Comparison of ENCODE assay signal across 9 cellular contexts in the genomic region with DNA sequence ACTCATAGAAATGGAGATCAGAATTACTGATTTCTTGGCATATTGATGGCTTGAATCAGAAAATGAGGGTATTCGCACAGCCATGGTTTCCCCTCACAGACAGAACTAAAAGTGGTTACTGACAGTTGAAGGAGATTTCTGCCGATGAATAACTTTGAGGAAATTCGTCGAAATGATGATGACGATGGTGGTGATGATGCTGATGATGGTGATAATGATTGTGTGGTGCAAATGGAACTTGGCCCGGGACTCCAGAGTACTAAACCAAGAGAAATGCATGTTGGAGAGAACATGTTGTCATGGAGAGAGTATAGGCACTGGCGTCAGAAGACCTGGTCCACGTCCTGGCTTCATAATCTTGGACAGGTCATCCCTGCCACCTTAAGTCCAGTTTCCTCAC.
"Had no signal": no experiment of that assay in that cellular context is flagged by ENCODE, and none has a peak within 500 bp of the region (broad histone marks: within the 10 kb centered on the region; RNA-seq: fewer than 3 reads in every experiment).

No MANE protein-coding gene starts in this region.

- H3K9me3 Mint-ChIP-seq: HFFc6 had no signal

- DNase-seq: H9, HCEC 1CT, HFFc6, KBM-7 had no signal

- FAIRE-seq: H1, H54 had no signal

- H3K4me3 Mint-ChIP-seq: GM23338, H9, HFFc6, IgD-negative memory B cell had no signal

- H3K36me3 Mint-ChIP-seq: IgD-negative memory B cell had no signal

- H3K4me3 ChIP-seq: GM23338 had no signal

- H3K27ac Mint-ChIP-seq: GM23338, H9, HFFc6, IgD-negative memory B cell had no signal

- H3K27ac ChIP-seq: HL-60 had no signal

- H3K27me3 Mint-ChIP-seq: IgD-negative memory B cell had no signal
